9 cellular contexts compared by ENCODE assay signal in genomic region chr10:61125560-61126250, GRCh38.
A peak's percentile ranks its signal among the peaks of the same experiment; 100 is the strongest.
DNase-seq lines count a peak whose midpoint lies in the region; ATAC-seq and TF ChIP-seq lines count a peak whose summit lies in the region.
"Had no signal": no experiment of that assay in that cellular context is flagged by ENCODE, and none has a peak within 500 bp of the region (broad histone marks: within the 10 kb centered on the region; RNA-seq: fewer than 3 reads in every experiment).

No MANE protein-coding gene starts in this region.

- H3K36me3 Mint-ChIP-seq in naive thymus-derived CD8-positive, alpha-beta T cell: no peaks in the 10 kb centered on the region

- peaks cover 0 to 23% (median 4%) of the 10 kb centered on the region in 4 donors for H3K4me1 Mint-ChIP-seq in naive thymus-derived CD8-positive, alpha-beta T cell

- no peak for TF ChIP-seq CTCF in fibroblast of villous mesenchyme (IDR thresholded peaks at IDR 0.05; ENCODE audit: insufficient read depth, low read depth, low read length)

- H3K27ac Mint-ChIP-seq in naive thymus-derived CD8-positive, alpha-beta T cell: no peak overlapping the region

- peak overlapping the region in 1 of 10 donors; percentile 25 for H3K4me3 Mint-ChIP-seq in naive thymus-derived CD8-positive, alpha-beta T cell

- ATAC-seq in GM18861 (IDR thresholded peaks at IDR 0.05; ENCODE audit: unreplicated experiment): peak; percentile 82
- ATAC-seq in GM21619 (IDR thresholded peaks at IDR 0.05; ENCODE audit: unreplicated experiment): peak; percentile 74
- peak; percentile 82 for ATAC-seq in HG03378 (IDR thresholded peaks at IDR 0.05; ENCODE audit: unreplicated experiment)
- no peak for ATAC-seq in naive thymus-derived CD8-positive, alpha-beta T cell

- H3K27me3 Mint-ChIP-seq in naive thymus-derived CD8-positive, alpha-beta T cell: peaks cover 0 to 5% (median 0%) of the 10 kb centered on the region in 5 donors

- POLR2A ChIA-PET in naive thymus-derived CD8-positive, alpha-beta T cell (lab: Charles Lee): no interaction called here

- peaks cover 0 to 2% (median 0%) of the 10 kb centered on the region in 9 donors for H3K9me3 Mint-ChIP-seq in naive thymus-derived CD8-positive, alpha-beta T cell

- H3K4me3 ChIP-seq in fibroblast of villous mesenchyme (ENCODE audit: low read depth, low read length): no peak overlapping the region

- peak; percentile 7 for DNase-seq in fibroblast of villous mesenchyme (ENCODE audit: low read depth)
- DNase-seq in activated naive CD4-positive, alpha-beta T cell treated with Interleukin-2 at 50 U/mL for 16 hours: no peak
- no peak for DNase-seq in naive thymus-derived CD8-positive, alpha-beta T cell
- DNase-seq in NCI-H1930 (lab: John Stamatoyannopoulos, UW): no peak
- DNase-seq: activated T-cell treated with anti-CD3 and anti-CD28 coated beads, Interleukin-2, amount 50 U/mL, for 48 hours; kidney had no signal

Comparison
In these comparisons a context has a peak if more than half of its experiments do, and no peak if none do; other contexts are left out.
1. ATAC-seq: peak in GM18861 (single experiment), GM21619 (single experiment) and HG03378 (single experiment); none in naive thymus-derived CD8-positive, alpha-beta T cell (0 of 2).